In genomic region chr19:51821921-51822716, GRCh38 we compare ENCODE assay signal across 1 cellular context.
TF ChIP-seq lines count a peak whose summit lies in the region.

No MANE protein-coding gene starts in this region.

TF ChIP-seq in GM23338, 12 proteins besides CTCF, POLR2A, EP300 and RAD21 (continued from another document):
- TF ChIP-seq, protein P1, sequence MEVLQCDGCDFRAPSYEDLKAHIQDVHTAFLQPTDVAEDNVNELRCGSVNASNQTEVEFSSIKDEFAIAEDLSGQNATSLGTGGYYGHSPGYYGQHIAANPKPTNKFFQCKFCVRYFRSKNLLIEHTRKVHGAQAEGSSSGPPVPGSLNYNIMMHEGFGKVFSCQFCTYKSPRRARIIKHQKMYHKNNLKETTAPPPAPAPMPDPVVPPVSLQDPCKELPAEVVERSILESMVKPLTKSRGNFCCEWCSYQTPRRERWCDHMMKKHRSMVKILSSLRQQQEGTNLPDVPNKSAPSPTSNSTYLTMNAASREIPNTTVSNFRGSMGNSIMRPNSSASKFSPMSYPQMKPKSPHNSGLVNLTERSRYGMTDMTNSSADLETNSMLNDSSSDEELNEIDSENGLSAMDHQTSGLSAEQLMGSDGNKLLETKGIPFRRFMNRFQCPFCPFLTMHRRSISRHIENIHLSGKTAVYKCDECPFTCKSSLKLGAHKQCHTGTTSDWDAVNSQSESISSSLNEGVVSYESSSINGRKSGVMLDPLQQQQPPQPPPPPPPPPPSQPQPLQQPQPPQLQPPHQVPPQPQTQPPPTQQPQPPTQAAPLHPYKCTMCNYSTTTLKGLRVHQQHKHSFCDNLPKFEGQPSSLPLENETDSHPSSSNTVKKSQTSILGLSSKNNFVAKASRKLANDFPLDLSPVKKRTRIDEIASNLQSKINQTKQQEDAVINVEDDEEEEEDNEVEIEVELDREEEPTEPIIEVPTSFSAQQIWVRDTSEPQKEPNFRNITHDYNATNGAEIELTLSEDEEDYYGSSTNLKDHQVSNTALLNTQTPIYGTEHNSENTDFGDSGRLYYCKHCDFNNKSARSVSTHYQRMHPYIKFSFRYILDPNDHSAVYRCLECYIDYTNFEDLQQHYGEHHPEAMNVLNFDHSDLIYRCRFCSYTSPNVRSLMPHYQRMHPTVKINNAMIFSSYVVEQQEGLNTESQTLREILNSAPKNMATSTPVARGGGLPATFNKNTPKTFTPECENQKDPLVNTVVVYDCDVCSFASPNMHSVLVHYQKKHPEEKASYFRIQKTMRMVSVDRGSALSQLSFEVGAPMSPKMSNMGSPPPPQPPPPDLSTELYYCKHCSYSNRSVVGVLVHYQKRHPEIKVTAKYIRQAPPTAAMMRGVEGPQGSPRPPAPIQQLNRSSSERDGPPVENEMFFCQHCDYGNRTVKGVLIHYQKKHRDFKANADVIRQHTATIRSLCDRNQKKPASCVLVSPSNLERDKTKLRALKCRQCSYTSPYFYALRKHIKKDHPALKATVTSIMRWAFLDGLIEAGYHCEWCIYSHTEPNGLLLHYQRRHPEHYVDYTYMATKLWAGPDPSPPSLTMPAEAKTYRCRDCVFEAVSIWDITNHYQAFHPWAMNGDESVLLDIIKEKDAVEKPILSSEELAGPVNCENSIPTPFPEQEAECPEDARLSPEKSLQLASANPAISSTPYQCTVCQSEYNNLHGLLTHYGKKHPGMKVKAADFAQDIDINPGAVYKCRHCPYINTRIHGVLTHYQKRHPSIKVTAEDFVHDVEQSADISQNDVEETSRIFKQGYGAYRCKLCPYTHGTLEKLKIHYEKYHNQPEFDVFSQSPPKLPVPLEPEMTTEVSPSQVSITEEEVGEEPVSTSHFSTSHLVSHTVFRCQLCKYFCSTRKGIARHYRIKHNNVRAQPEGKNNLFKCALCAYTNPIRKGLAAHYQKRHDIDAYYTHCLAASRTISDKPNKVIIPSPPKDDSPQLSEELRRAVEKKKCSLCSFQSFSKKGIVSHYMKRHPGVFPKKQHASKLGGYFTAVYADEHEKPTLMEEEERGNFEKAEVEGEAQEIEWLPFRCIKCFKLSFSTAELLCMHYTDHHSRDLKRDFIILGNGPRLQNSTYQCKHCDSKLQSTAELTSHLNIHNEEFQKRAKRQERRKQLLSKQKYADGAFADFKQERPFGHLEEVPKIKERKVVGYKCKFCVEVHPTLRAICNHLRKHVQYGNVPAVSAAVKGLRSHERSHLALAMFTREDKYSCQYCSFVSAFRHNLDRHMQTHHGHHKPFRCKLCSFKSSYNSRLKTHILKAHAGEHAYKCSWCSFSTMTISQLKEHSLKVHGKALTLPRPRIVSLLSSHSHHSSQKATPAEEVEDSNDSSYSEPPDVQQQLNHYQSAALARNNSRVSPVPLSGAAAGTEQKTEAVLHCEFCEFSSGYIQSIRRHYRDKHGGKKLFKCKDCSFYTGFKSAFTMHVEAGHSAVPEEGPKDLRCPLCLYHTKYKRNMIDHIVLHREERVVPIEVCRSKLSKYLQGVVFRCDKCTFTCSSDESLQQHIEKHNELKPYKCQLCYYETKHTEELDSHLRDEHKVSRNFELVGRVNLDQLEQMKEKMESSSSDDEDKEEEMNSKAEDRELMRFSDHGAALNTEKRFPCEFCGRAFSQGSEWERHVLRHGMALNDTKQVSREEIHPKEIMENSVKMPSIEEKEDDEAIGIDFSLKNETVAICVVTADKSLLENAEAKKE (CRISPR knock-in tag; IDR thresholded peaks at IDR 0.05): no peak
- TF ChIP-seq EZH2 (IDR thresholded peaks at IDR 0.05; ENCODE audit: low read depth, unreplicated experiment) (no peak), POLR2AphosphoS5 (IDR thresholded peaks at IDR 0.05; ENCODE audit: low read depth) (no peak), EZH2phosphoT487 (IDR thresholded peaks at IDR 0.05; ENCODE audit: unreplicated experiment) (no peak), NANOG (IDR thresholded peaks at IDR 0.05; ENCODE audit: borderline replicate concordance) (no peak), ZNF331 (CRISPR knock-in tag; IDR thresholded peaks at IDR 0.05; ENCODE audit: low read depth) (no peak), JUNB (IDR thresholded peaks at IDR 0.05; ENCODE audit: unreplicated experiment) (no peak), ETS1 (IDR thresholded peaks at IDR 0.05) (no peak), ZNF114 (CRISPR knock-in tag; IDR thresholded peaks at IDR 0.05) (no peak), REST (IDR thresholded peaks at IDR 0.05; ENCODE audit: unreplicated experiment) (no peak), CREB1 (CRISPR knock-in tag; IDR thresholded peaks at IDR 0.05; ENCODE audit: low read depth) (no peak)
